ENCODE assay signal across 13 cellular contexts in genomic region chr11:119416606-119417580, GRCh38. TPM values are rescaled to one million over a fixed set of nuclear protein-coding genes. Genes with fewer than 3 reads are reported as not detected.
DNase-seq lines count a peak whose midpoint lies in the region; ATAC-seq and TF ChIP-seq lines count a peak whose summit lies in the region.
"Had no signal": no experiment of that assay in that cellular context is flagged by ENCODE, and none has a peak within 500 bp of the region (broad histone marks: within the 10 kb centered on the region; RNA-seq: fewer than 3 reads in every experiment).

No MANE protein-coding gene starts in this region.

- no peaks in the 10 kb centered on the region for H3K27me3 Mint-ChIP-seq in chondrocyte (ENCODE audit: low read depth)

- no peak for ATAC-seq in GM21526 (IDR thresholded peaks at IDR 0.05; ENCODE audit: low FRiP score, unreplicated experiment)
- ATAC-seq in GM19328 (IDR thresholded peaks at IDR 0.05; ENCODE audit: unreplicated experiment) = no peak
- ATAC-seq in HG03039 (IDR thresholded peaks at IDR 0.05; ENCODE audit: unreplicated experiment) = no peak
- ATAC-seq: A549; activated CD4-positive, alpha-beta T cell treated with anti-CD3 and anti-CD28 coated beads for 36 hours had no signal

- no peaks in the 10 kb centered on the region for H3K9me2 ChIP-seq in OCI-LY7 (ENCODE audit: insufficient read depth, low read length)

- peaks cover 54% of the 10 kb centered on the region for H3K4me1 Mint-ChIP-seq in chondrocyte (ENCODE audit: low read depth)

- peaks cover 5% of the 10 kb centered on the region; the same call in 1 of the 2 replicates for H3K36me3 ChIP-seq in OCI-LY7 (ENCODE audit: insufficient read depth, low read length)
- H3K36me3 ChIP-seq: right atrium auricular region had no signal

- no peak for TF ChIP-seq RAD21 in Ishikawa (IDR thresholded peaks at IDR 0.05; ENCODE audit: low read depth)

- peaks cover 11% of the 10 kb centered on the region for H3K9me3 Mint-ChIP-seq in chondrocyte (ENCODE audit: low read depth)

- no peak overlapping the region for H3K27ac ChIP-seq in OCI-LY7 (ENCODE audit: low read depth, low read length, poor library complexity, severe bottlenecking)
- H3K27ac ChIP-seq: A549, right atrium auricular region had no signal

- POLR2A ChIA-PET in OCI-LY7 (lab: Charles Lee) = interaction anchor here (0.5 kb wide), 1 partner anchor 11 kb away, joined by 3 read pairs; no protein-coding TSS in a partner anchor

- H3K4me3 Mint-ChIP-seq in chondrocyte (ENCODE audit: unreplicated experiment) = no peak overlapping the region
- H3K4me3 Mint-ChIP-seq: activated CD4-positive, alpha-beta T cell treated with anti-CD3 and anti-CD28 coated beads for 36 hours; activated naive CD8-positive, alpha-beta T cell had no signal

- peak overlapping the region; percentile 95 for H3K27ac Mint-ChIP-seq in chondrocyte (ENCODE audit: unreplicated experiment)
- H3K27ac Mint-ChIP-seq: activated CD4-positive, alpha-beta T cell treated with anti-CD3 and anti-CD28 coated beads for 36 hours; activated naive CD8-positive, alpha-beta T cell had no signal

- H3K4me2 ChIP-seq in OCI-LY7 (ENCODE audit: low read length) = no peak overlapping the region
- H3K4me2 ChIP-seq: A549 had no signal

- H3K9me3 ChIP-seq in OCI-LY7 (ENCODE audit: low read length) = no peaks in the 10 kb centered on the region
- H3K9me3 ChIP-seq: A549, right atrium auricular region had no signal

- no peak overlapping the region for H3K4me3 ChIP-seq in OCI-LY7 (ENCODE audit: low read depth, low read length, poor library complexity, severe bottlenecking)
- H3K4me3 ChIP-seq: A549, right atrium auricular region had no signal

- intact Hi-C loops in OCI-LY7 (cut with micrococcal nuclease; ENCODE audit: unreplicated experiment) = no loop called here

- H3K36me3 Mint-ChIP-seq in chondrocyte (ENCODE audit: low read depth) = peaks cover 16% of the 10 kb centered on the region

- H3K4me1 ChIP-seq in OCI-LY7 (ENCODE audit: insufficient read depth, low read length, poor library complexity, severe bottlenecking) = no peaks in the 10 kb centered on the region

- CTCF ChIA-PET in OCI-LY7 (lab: Charles Lee; ENCODE audit: unreplicated experiment) = no interaction called here

- TF ChIP-seq EP300 in Ishikawa (IDR thresholded peaks at IDR 0.05; ENCODE audit: borderline replicate concordance) = no peak

- BruUV-seq in OCI-LY7 (replicated peaks; lab: Mats Ljungman, UMichigan) = no TSS peak

- TF ChIP-seq CTCF in chondrocyte (IDR thresholded peaks at IDR 0.05) = no peak
- no peak for TF ChIP-seq CTCF in OCI-LY7 (conservative IDR thresholded peaks at IDR 0.05; ENCODE audit: low read length)

- peak; percentile 70 for DNase-seq in A172 (ENCODE audit: low spot score)
- DNase-seq in chondrocyte (ENCODE audit: low spot score) = no peak
- DNase-seq in mesenteric fat pad (ENCODE audit: low spot score) = peak; percentile 76
- DNase-seq in OCI-LY7 (ENCODE audit: low spot score) = no peak
- DNase-seq: activated CD4-positive, alpha-beta T cell treated with anti-CD3 and anti-CD28 coated beads for 36 hours; SIG-M5 had no signal

- H2AFZ ChIP-seq in OCI-LY7 (ENCODE audit: low read length) = no peak overlapping the region

- no peaks in the 10 kb centered on the region for H4K20me1 ChIP-seq in OCI-LY7 (ENCODE audit: insufficient read depth, low read length)

- H3K79me2 ChIP-seq in OCI-LY7 (ENCODE audit: insufficient read depth, low read depth, low read length) = no peaks in the 10 kb centered on the region

TF ChIP-seq in Ishikawa, 13 proteins besides CTCF, POLR2A, EP300 and RAD21:
- TF ChIP-seq CEBPB (IDR thresholded peaks at IDR 0.05) (no peak), TEAD4 (IDR thresholded peaks at IDR 0.05) (0 out of 2 replicates have a peak, but pooled peaks have one; percentile 20)

RNA-seq across cellular contexts. Expression of gene THY1, which starts 6.1 kb away (rescaled TPM):
- total RNA-seq in A172 (2014; rRNA removed; shearing (Covaris generic)) = 276 and 329 TPM in 2 replicates
- total RNA-seq in chondrocyte (198 to 219 TPM (median 215 TPM) in 3 replicates), mesenteric fat pad (33.4 TPM), OCI-LY7 (2022) (not detected in 2 replicates)
- total RNA-seq in OCI-LY7 (2014; rRNA removed; shearing (Covaris generic)) = not detected in 2 replicates

RNA-seq across cellular contexts. Expression of gene USP2, which starts 35.4 kb away (rescaled TPM):
- 0.17 TPM in 1 of 2 replicates, not detected in the other for total RNA-seq in A172 (2014; rRNA removed; shearing (Covaris generic))
- 2.1 to 4.1 TPM (median 3.6 TPM) in 3 replicates for total RNA-seq in chondrocyte
- 4.2 TPM for total RNA-seq in mesenteric fat pad
- 4.3 and 10.6 TPM in 2 replicates for total RNA-seq in OCI-LY7 (2014; rRNA removed; shearing (Covaris generic))
- 20.6 and 24.5 TPM in 2 replicates for total RNA-seq in OCI-LY7 (2022)

Comparison
In these comparisons a context has a peak if more than half of its experiments do, and no peak if none do; other contexts are left out.
1. DNase-seq: peak in A172 (single experiment) and mesenteric fat pad (single experiment); none in chondrocyte (single experiment) and OCI-LY7 (single experiment).
2. RNA of gene THY1, which starts 6.1 kb away (total RNA-seq): 276 to 329 TPM in A172, 198 to 219 TPM in chondrocyte and 33.4 TPM in mesenteric fat pad (single experiment); not detected in OCI-LY7; every median in the first group is over 10 times any median in the second.